In genomic region chr6:149897015-149897697, GRCh38 we compare ENCODE assay signal across 1 cellular context.
TF ChIP-seq lines count a peak whose summit lies in the region.

No MANE protein-coding gene starts in this region.

TF ChIP-seq in K562, 482 proteins besides CTCF, POLR2A, EP300 and RAD21:
- TF ChIP-seq NR4A1 (CRISPR knock-in tag; IDR thresholded peaks at IDR 0.05) (no peak), NR4A1 (tag; IDR thresholded peaks at IDR 0.05) (no peak), SREBF1 (IDR thresholded peaks at IDR 0.05; ENCODE audit: borderline replicate concordance, low read depth, low read length) (no peak), KAT8 (IDR thresholded peaks at IDR 0.05; ENCODE audit: low read depth) (no peak), SMARCA5 (IDR thresholded peaks at IDR 0.05) (no peak), XRCC4 (IDR thresholded peaks at IDR 0.05; ENCODE audit: extremely low read depth, insufficient read depth, insufficient read length) (no peak), ILK (tag; IDR thresholded peaks at IDR 0.05; ENCODE audit: borderline replicate concordance, low read depth) (no peak), ZNF77 (CRISPR knock-in tag; IDR thresholded peaks at IDR 0.05) (no peak), ILF3 (IDR thresholded peaks at IDR 0.05; ENCODE audit: borderline replicate concordance) (no peak), DPF2 (IDR thresholded peaks at IDR 0.05) (no peak)
- TF ChIP-seq, protein P1, sequence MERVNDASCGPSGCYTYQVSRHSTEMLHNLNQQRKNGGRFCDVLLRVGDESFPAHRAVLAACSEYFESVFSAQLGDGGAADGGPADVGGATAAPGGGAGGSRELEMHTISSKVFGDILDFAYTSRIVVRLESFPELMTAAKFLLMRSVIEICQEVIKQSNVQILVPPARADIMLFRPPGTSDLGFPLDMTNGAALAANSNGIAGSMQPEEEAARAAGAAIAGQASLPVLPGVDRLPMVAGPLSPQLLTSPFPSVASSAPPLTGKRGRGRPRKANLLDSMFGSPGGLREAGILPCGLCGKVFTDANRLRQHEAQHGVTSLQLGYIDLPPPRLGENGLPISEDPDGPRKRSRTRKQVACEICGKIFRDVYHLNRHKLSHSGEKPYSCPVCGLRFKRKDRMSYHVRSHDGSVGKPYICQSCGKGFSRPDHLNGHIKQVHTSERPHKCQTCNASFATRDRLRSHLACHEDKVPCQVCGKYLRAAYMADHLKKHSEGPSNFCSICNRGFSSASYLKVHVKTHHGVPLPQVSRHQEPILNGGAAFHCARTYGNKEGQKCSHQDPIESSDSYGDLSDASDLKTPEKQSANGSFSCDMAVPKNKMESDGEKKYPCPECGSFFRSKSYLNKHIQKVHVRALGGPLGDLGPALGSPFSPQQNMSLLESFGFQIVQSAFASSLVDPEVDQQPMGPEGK (CRISPR knock-in tag; IDR thresholded peaks at IDR 0.05; ENCODE audit: borderline replicate concordance) = no peak
TF ChIP-seq in K562: peak in this region for 0.
